Comparison of ENCODE assay signal across 11 cellular contexts in genomic region chrX:134551365-134552095, GRCh38.
DNase-seq lines count a peak whose midpoint lies in the region; ATAC-seq, FAIRE-seq and TF ChIP-seq lines count a peak whose summit lies in the region.
"Had no signal": no experiment of that assay in that cellular context is flagged by ENCODE, and none has a peak within 500 bp of the region (broad histone marks: within the 10 kb centered on the region; RNA-seq: fewer than 3 reads in every experiment).

No MANE protein-coding gene starts in this region.

- DNase-seq in heart right ventricle (no peak), Right ventricle myocardium inferior (ENCODE audit: missing footprints) (no peak), iris pigment epithelial cell (ENCODE audit: low read depth) (peak; percentile 71), urothelium cell line (ENCODE audit: low spot score) (peak; percentile 4)
- DNase-seq in activated CD8-positive, alpha-beta T cell treated with anti-CD3 and anti-CD28 coated beads, Interleukin-2, amount 10 ng/mL, durations not matched to agents 7 days and 5 days: no peak
- no peak for DNase-seq in stimulated activated CD4-positive, alpha-beta T cell treated with anti-CD3 and anti-CD28 coated beads, Interleukin-4, amount 100 ng/mL, for 4 hours
- no peak for DNase-seq in effector CD4-positive, alpha-beta T cell
- DNase-seq: NCI-H1092 treated with DMSO at 0.1 percent for 48 hours; stimulated activated CD4-positive, alpha-beta T cell treated with anti-CD3 and anti-CD28 coated beads, Interleukin-4, amount 100 ng/mL, for 24 hours had no signal

- peaks cover 23% of the 10 kb centered on the region for H3K27me3 Mint-ChIP-seq in activated CD8-positive, alpha-beta T cell treated with anti-CD3 and anti-CD28 coated beads, Interleukin-2, amount 10 ng/mL, durations not matched to agents 7 days and 5 days (ENCODE audit: low read depth)

- peak overlapping the region; percentile 87 for H3K4me3 Mint-ChIP-seq in activated CD8-positive, alpha-beta T cell treated with anti-CD3 and anti-CD28 coated beads, Interleukin-2, amount 10 ng/mL, durations not matched to agents 7 days and 5 days

- H3K4me1 ChIP-seq in heart right ventricle: peaks cover 0 to 21% (median 0%) of the 10 kb centered on the region in 9 donors

- H3K36me3 ChIP-seq in heart right ventricle: no peaks in the 10 kb centered on the region

- no peaks in the 10 kb centered on the region for H3K9me3 Mint-ChIP-seq in activated CD8-positive, alpha-beta T cell treated with anti-CD3 and anti-CD28 coated beads, Interleukin-2, amount 10 ng/mL, durations not matched to agents 7 days and 5 days (ENCODE audit: insufficient read depth)

- ATAC-seq in heart right ventricle (no peak), Right ventricle myocardium inferior (no peak), GM18511 (IDR thresholded peaks at IDR 0.05; ENCODE audit: unreplicated experiment) (no peak)
- ATAC-seq in activated CD8-positive, alpha-beta T cell treated with anti-CD3 and anti-CD28 coated beads, Interleukin-2, amount 10 ng/mL, durations not matched to agents 7 days and 5 days: no peak
- ATAC-seq: activated CD4-positive, CD25-positive, alpha-beta regulatory T cell treated with anti-CD3 and anti-CD28 coated beads, Interleukin-2, amount 50 U/mL, for 24 hours had no signal

- peaks cover 0 to 73% (median 10%) of the 10 kb centered on the region in 7 donors for H3K27me3 ChIP-seq in heart right ventricle

- H3K27ac ChIP-seq in heart right ventricle: peak overlapping the region in 4 of 10 donors; percentile 22 to 88 (median 58)

- FAIRE-seq in urothelium cell line (lab: Jason Lieb, UNC): no peak

- H3K9me3 ChIP-seq in heart right ventricle: peaks cover 0 to 6% (median 0%) of the 10 kb centered on the region in 11 donors

- peak overlapping the region; percentile 43 for H3K27ac Mint-ChIP-seq in activated CD8-positive, alpha-beta T cell treated with anti-CD3 and anti-CD28 coated beads, Interleukin-2, amount 10 ng/mL, durations not matched to agents 7 days and 5 days

- TF ChIP-seq CTCF in heart right ventricle (IDR thresholded peaks at IDR 0.05): no peak

- H3K36me3 Mint-ChIP-seq in activated CD8-positive, alpha-beta T cell treated with anti-CD3 and anti-CD28 coated beads, Interleukin-2, amount 10 ng/mL, durations not matched to agents 7 days and 5 days (ENCODE audit: low read depth): peaks cover 6% of the 10 kb centered on the region

- POLR2A ChIA-PET in activated CD8-positive, alpha-beta T cell treated with anti-CD3 and anti-CD28 coated beads, Interleukin-2, amount 10 ng/mL, durations not matched to agents 7 days and 5 days (lab: Charles Lee): interaction anchor here (0.8 kb wide), 1 partner anchor 378 kb away, joined by 3 read pairs; no protein-coding TSS in a partner anchor

- CTCF ChIA-PET in activated CD8-positive, alpha-beta T cell treated with anti-CD3 and anti-CD28 coated beads, Interleukin-2, amount 10 ng/mL, durations not matched to agents 7 days and 5 days (lab: Charles Lee): interaction anchor here (0.7 kb wide), 1 partner anchor 200 kb away, joined by 3 read pairs; no protein-coding TSS in a partner anchor

- intact Hi-C loops in heart right ventricle (cut with DNase I): no loop called here
- intact Hi-C loops in Right ventricle myocardium inferior (cut with DNase I): no loop called here

- peak overlapping the region in 9 of 10 donors; percentile 51 to 68 (median 61) for H3K4me3 ChIP-seq in heart right ventricle

- peaks cover 24% of the 10 kb centered on the region for H3K4me1 Mint-ChIP-seq in activated CD8-positive, alpha-beta T cell treated with anti-CD3 and anti-CD28 coated beads, Interleukin-2, amount 10 ng/mL, durations not matched to agents 7 days and 5 days (ENCODE audit: low read depth)

- WGBS in heart right ventricle, 2 donors: 50 to 57% methylated on average over 23 of the region's 23 CpGs

Comparison
In these comparisons a context has a peak if more than half of its experiments do, and no peak if none do; other contexts are left out.
1. DNase-seq: peak in iris pigment epithelial cell (single experiment) and urothelium cell line (single experiment); none in heart right ventricle (0 of 2), Right ventricle myocardium inferior (single experiment), activated CD8-positive, alpha-beta T cell treated with anti-CD3 and anti-CD28 coated beads, Interleukin-2, amount 10 ng/mL, durations not matched to agents 7 days and 5 days (single experiment), stimulated activated CD4-positive, alpha-beta T cell treated with anti-CD3 and anti-CD28 coated beads, Interleukin-4, amount 100 ng/mL, for 4 hours (0 of 2) and effector CD4-positive, alpha-beta T cell (single experiment).